Comparison of ENCODE assay signal across 16 cellular contexts in genomic region chr3:94524102-94524922, GRCh38.
DNase-seq lines count a peak whose midpoint lies in the region; ATAC-seq, FAIRE-seq and TF ChIP-seq lines count a peak whose summit lies in the region.
"Had no signal": no experiment of that assay in that cellular context is flagged by ENCODE, and none has a peak within 500 bp of the region (broad histone marks: within the 10 kb centered on the region; RNA-seq: fewer than 3 reads in every experiment).

No MANE protein-coding gene starts in this region.

- no peaks in the 10 kb centered on the region for H3K27me3 ChIP-seq in IMR-90 (ENCODE audit: control insufficient read depth, insufficient read depth, low read length)
- H3K27me3 ChIP-seq in right cardiac atrium (ENCODE audit: control insufficient read depth, insufficient read depth), result no peaks in the 10 kb centered on the region
- H3K27me3 ChIP-seq: esophagus squamous epithelium had no signal

- intact Hi-C loops in IMR-90 (cut with micrococcal nuclease), result no loop called here
- intact Hi-C loops in right cardiac atrium (cut with DNase I), result no loop called here

- H3K27ac ChIP-seq in A549, result no peak overlapping the region
- H3K27ac ChIP-seq in IMR-90 (ENCODE audit: insufficient read depth, low read length), result no peak overlapping the region
- H3K27ac ChIP-seq in right cardiac atrium (ENCODE audit: low read length), result no peak overlapping the region
- H3K27ac ChIP-seq: esophagus squamous epithelium, left ventricle myocardium inferior had no signal

- no peak overlapping the region for H3K9ac ChIP-seq in IMR-90 (ENCODE audit: low read depth, low read length)

- POLR2A ChIA-PET in A549 (lab: Yijun Ruan, JAX) (no interaction called here), IMR-90 (lab: Charles Lee; ENCODE audit: unreplicated experiment) (no interaction called here)

- DNase-seq in A549 (ENCODE audit: low read depth in 1 of 2, low spot score in 1 of 2) (no peak), IMR-90 (no peak), ecto neural progenitor cell (ENCODE audit: low spot score) (peak; percentile 46), mesothelial cell of epicardium (ENCODE audit: low spot score in 2 of 2, unreplicated experiment in 2 of 2) (no peak), right cardiac atrium (no peak), osteocyte (ENCODE audit: extremely low spot score, unreplicated experiment) (no peak), NK-92 (lab: John Stamatoyannopoulos, UW; ENCODE audit: unreplicated experiment) (no peak)
- DNase-seq: amniotic stem cell; esophagus squamous epithelium; left ventricle myocardium inferior; natural killer cell; NCI-H1930; SIG-M5; stimulated activated naive B cell treated with anti-CD40 and anti-IgM and Interleukin-4, amounts not matched to agents 10 μg/mL and 1 μg/mL and 100 μg/mL, for 72 hours had no signal

- H3K4me1 ChIP-seq in A549 (0 out of 3 replicates have a peak, but pooled peaks cover 5% of the 10 kb centered on the region), IMR-90 (ENCODE audit: control insufficient read depth, insufficient read depth, low read length) (no peaks in the 10 kb centered on the region), right cardiac atrium (ENCODE audit: control insufficient read depth, insufficient read depth, low read length) (no peaks in the 10 kb centered on the region)

- H3K23ac ChIP-seq in IMR-90 (ENCODE audit: low read depth, low read length), result no peak overlapping the region

- CTCF ChIA-PET in A549 (lab: Yijun Ruan, JAX), result interaction anchor here (0.7 kb wide), 1 partner anchor 16 kb away, joined by 3 read pairs; no protein-coding TSS in a partner anchor
- CTCF ChIA-PET in IMR-90 (lab: Yijun Ruan, JAX), result interaction anchor here (0.8 kb wide), 1 partner anchor 14 kb away, joined by 3 read pairs; no protein-coding TSS in a partner anchor

- H4K20me1 ChIP-seq in IMR-90 (ENCODE audit: insufficient read depth, low read length), result no peaks in the 10 kb centered on the region

- 0 out of 6 replicates have a peak, but pooled peaks of 1 of the 2 experiments have one; percentile 13 for ATAC-seq in A549
- ATAC-seq in IMR-90 (ENCODE audit: low read depth), result no peak
- ATAC-seq in HG03159 (IDR thresholded peaks at IDR 0.05; ENCODE audit: unreplicated experiment), result no peak
- no peak for ATAC-seq in right cardiac atrium
- ATAC-seq: natural killer cell had no signal

- peak overlapping the region; percentile 2 for H3K4me3 Mint-ChIP-seq in mesothelial cell of epicardium
- no peak overlapping the region for H3K4me3 Mint-ChIP-seq in osteocyte (ENCODE audit: unreplicated experiment)
- H3K4me3 Mint-ChIP-seq: natural killer cell; stimulated activated naive B cell treated with anti-CD40 and anti-IgM and Interleukin-4, amounts not matched to agents 10 μg/mL and 1 μg/mL and 100 μg/mL, for 72 hours had no signal

- H4K91ac ChIP-seq in IMR-90 (ENCODE audit: insufficient read depth, low read depth, low read length), result no peak overlapping the region

- dilution Hi-C loops in IMR-90 (cut with HindIII; ENCODE audit: low sequenced_read_pairs, unreplicated experiment), result no loop called here

- no peak overlapping the region for H2BK120ac ChIP-seq in IMR-90 (ENCODE audit: low read depth, low read length)

- no peak overlapping the region for H4K5ac ChIP-seq in IMR-90 (ENCODE audit: low read depth, low read length)

- H4K8ac ChIP-seq in IMR-90 (ENCODE audit: low read depth in 2 of 2, low read length in 2 of 2), result no peak overlapping the region

- TF ChIP-seq CTCF in A549 (IDR thresholded peaks at IDR 0.05), result no peak
- TF ChIP-seq CTCF in IMR-90 (conservative IDR thresholded peaks at IDR 0.05; ENCODE audit: low read depth, low read length), result no peak
- no peak for TF ChIP-seq CTCF in mesothelial cell of epicardium (IDR thresholded peaks at IDR 0.05; ENCODE audit: unreplicated experiment)
- no peak for TF ChIP-seq CTCF in osteocyte (IDR thresholded peaks at IDR 0.05)

- H2BK20ac ChIP-seq in IMR-90 (ENCODE audit: low read depth, low read length), result no peak overlapping the region

- TF ChIP-seq RAD21 in A549 (conservative IDR thresholded peaks at IDR 0.05 in 1 of 2, IDR thresholded peaks at IDR 0.05 in 1 of 2) (no peak), IMR-90 (IDR thresholded peaks at IDR 0.05; ENCODE audit: low read length) (no peak)

- WGBS in A549 (ENCODE audit: missing lambda C conversion rate), result 36% methylated on average over 9 of the region's 9 CpGs
- WGBS in IMR-90 (ENCODE audit: extremely low coverage in 2 of 2, insufficient read length in 1 of 2), 2 experiments, result 11% methylated on average over 6 of the region's 9 CpGs; no CpG with 5 or more reads in 1 of the 2 experiments
- 32% methylated on average over 9 of the region's 9 CpGs for WGBS in right cardiac atrium

- no peak overlapping the region for H2AK9ac ChIP-seq in IMR-90 (replicated peaks; ENCODE audit: low read depth, low read length, poor library complexity)

- BruUV-seq in IMR-90 (replicated peaks; lab: Mats Ljungman, UMichigan), result no TSS peak

- no peak overlapping the region for H3K14ac ChIP-seq in IMR-90 (replicated peaks; ENCODE audit: low read depth, low read length)

- TF ChIP-seq POLR2A in A549 (IDR thresholded peaks at IDR 0.05; ENCODE audit: low read length) (no peak), IMR-90 (IDR thresholded peaks at IDR 0.05; ENCODE audit: low read depth, low read length) (no peak)

- H3K4me2 ChIP-seq in A549 (peak overlapping the region; percentile 43), IMR-90 (ENCODE audit: low read depth, low read length) (no peak overlapping the region)

- H3K18ac ChIP-seq in IMR-90 (ENCODE audit: low read depth, low read length), result no peak overlapping the region

- H3K4me3 ChIP-seq in A549, result no peak overlapping the region
- H3K4me3 ChIP-seq in IMR-90 (ENCODE audit: insufficient read depth, low read depth, low read length), result no peak overlapping the region
- no peak overlapping the region for H3K4me3 ChIP-seq in right cardiac atrium (ENCODE audit: low read length)
- H3K4me3 ChIP-seq: esophagus squamous epithelium, left ventricle myocardium inferior had no signal

- H3K9me3 ChIP-seq in A549, result no peaks in the 10 kb centered on the region
- no peaks in the 10 kb centered on the region for H3K9me3 ChIP-seq in IMR-90 (ENCODE audit: control insufficient read depth, insufficient read depth, low read length)
- H3K9me3 ChIP-seq in right cardiac atrium (ENCODE audit: control insufficient read depth, low read length), result no peaks in the 10 kb centered on the region
- H3K9me3 ChIP-seq: esophagus squamous epithelium, left ventricle myocardium inferior had no signal

- H2AFZ ChIP-seq in IMR-90 (replicated peaks; ENCODE audit: low read length, poor library complexity), result peak overlapping the region; percentile 13

- no peak for FAIRE-seq in A549 (lab: Jason Lieb, UNC)

- H2BK5ac ChIP-seq in IMR-90 (ENCODE audit: low read depth, low read length, poor library complexity, severe bottlenecking), result no peak overlapping the region

- H2AK5ac ChIP-seq in IMR-90 (ENCODE audit: low read depth, low read length), result no peak overlapping the region

- H3K27me3 Mint-ChIP-seq in mesothelial cell of epicardium (ENCODE audit: low read depth), result no peaks in the 10 kb centered on the region
- H3K27me3 Mint-ChIP-seq in osteocyte (ENCODE audit: unreplicated experiment), result peaks cover 8% of the 10 kb centered on the region
- H3K27me3 Mint-ChIP-seq: stimulated activated naive B cell treated with anti-CD40 and anti-IgM and Interleukin-4, amounts not matched to agents 10 μg/mL and 1 μg/mL and 100 μg/mL, for 72 hours had no signal

- in situ Hi-C loops in IMR-90 (cut with MboI; ENCODE audit: low sequenced_read_pairs), result no loop called here

- H2BK15ac ChIP-seq in IMR-90 (ENCODE audit: low read depth, low read length), result no peak overlapping the region

- no peaks in the 10 kb centered on the region for H3K9me1 ChIP-seq in IMR-90 (ENCODE audit: insufficient read depth, low read length)

- H3K56ac ChIP-seq in IMR-90 (ENCODE audit: extremely low read depth, insufficient read depth, low read length), result no peak overlapping the region

- H3K36me3 Mint-ChIP-seq in mesothelial cell of epicardium (no peaks in the 10 kb centered on the region), osteocyte (ENCODE audit: unreplicated experiment) (no peaks in the 10 kb centered on the region)
- H3K36me3 Mint-ChIP-seq: natural killer cell; stimulated activated naive B cell treated with anti-CD40 and anti-IgM and Interleukin-4, amounts not matched to agents 10 μg/mL and 1 μg/mL and 100 μg/mL, for 72 hours had no signal

- H3K4me1 Mint-ChIP-seq in mesothelial cell of epicardium (peaks cover 29% of the 10 kb centered on the region), osteocyte (ENCODE audit: unreplicated experiment) (peaks cover 13% of the 10 kb centered on the region)
- H3K4me1 Mint-ChIP-seq: natural killer cell; stimulated activated naive B cell treated with anti-CD40 and anti-IgM and Interleukin-4, amounts not matched to agents 10 μg/mL and 1 μg/mL and 100 μg/mL, for 72 hours had no signal

- H3K4ac ChIP-seq in IMR-90 (ENCODE audit: low read depth, low read length), result no peak overlapping the region

- H3K36me3 ChIP-seq in IMR-90 (ENCODE audit: control insufficient read depth, insufficient read depth, low read length), result no peaks in the 10 kb centered on the region
- H3K36me3 ChIP-seq: esophagus squamous epithelium, left ventricle myocardium inferior had no signal

- no peak for TF ChIP-seq EP300 in A549 (IDR thresholded peaks at IDR 0.05)

- H3K9me3 Mint-ChIP-seq in mesothelial cell of epicardium (no peaks in the 10 kb centered on the region), osteocyte (ENCODE audit: unreplicated experiment) (no peaks in the 10 kb centered on the region)
- H3K9me3 Mint-ChIP-seq: stimulated activated naive B cell treated with anti-CD40 and anti-IgM and Interleukin-4, amounts not matched to agents 10 μg/mL and 1 μg/mL and 100 μg/mL, for 72 hours had no signal

- H3K79me1 ChIP-seq in IMR-90 (ENCODE audit: low read depth in 1 of 2, low read length in 2 of 2), result no peaks in the 10 kb centered on the region

- peak overlapping the region; percentile 13 for H3K27ac Mint-ChIP-seq in mesothelial cell of epicardium
- H3K27ac Mint-ChIP-seq in osteocyte (ENCODE audit: unreplicated experiment), result no peak overlapping the region
- H3K27ac Mint-ChIP-seq: activated T-helper 2 cell treated with anti-CD3 and anti-CD28 coated beads, Interferon-gamma antibody, Interleukin-2, Interleukin-4, amounts not matched to agents 10 μg/mL and 5 μg/mL and 100 μg/mL, durations not matched to agents 14 hours and 24 hours and 36 hours; natural killer cell; stimulated activated naive B cell treated with anti-CD40 and anti-IgM and Interleukin-4, amounts not matched to agents 10 μg/mL and 1 μg/mL and 100 μg/mL, for 72 hours had no signal

TF ChIP-seq in A549, 52 proteins besides CTCF, POLR2A, EP300 and RAD21 (continues in another document):
- TF ChIP-seq SREBF2 (IDR thresholded peaks at IDR 0.05) (no peak), CEBPB (IDR thresholded peaks at IDR 0.05) (no peak), ZC3H11A (IDR thresholded peaks at IDR 0.05) (no peak), EHMT2 (IDR thresholded peaks at IDR 0.05; ENCODE audit: low read depth) (no peak)
